9 cellular contexts compared by ENCODE assay signal in genomic region chr3:42880601-42881451, GRCh38. TPM values are rescaled to one million over a fixed set of nuclear protein-coding genes. Genes with fewer than 3 reads are reported as not detected.
A peak's percentile ranks its signal among the peaks of the same experiment; 100 is the strongest.
DNase-seq lines count a peak whose midpoint lies in the region; ATAC-seq and TF ChIP-seq lines count a peak whose summit lies in the region.
"Had no signal": no experiment of that assay in that cellular context is flagged by ENCODE, and none has a peak within 500 bp of the region (broad histone marks: within the 10 kb centered on the region; RNA-seq: fewer than 3 reads in every experiment).

No MANE protein-coding gene starts in this region.

- no peak overlapping the region for H3K4me3 ChIP-seq in endocrine pancreas (ENCODE audit: control insufficient read depth, insufficient read depth, low read length)

- peak; percentile 89 for TF ChIP-seq CTCF in CD4-positive, alpha-beta T cell (IDR thresholded peaks at IDR 0.05)

- H3K27me3 Mint-ChIP-seq in CD4-positive, alpha-beta T cell = no peaks in the 10 kb centered on the region

- H3K27ac ChIP-seq in CD4-positive, alpha-beta T cell (ENCODE audit: low read depth, low read length) = peak overlapping the region; percentile 13

- no peaks in the 10 kb centered on the region for H3K4me1 ChIP-seq in endocrine pancreas (ENCODE audit: control insufficient read depth, insufficient read depth, low read length)

- peak overlapping the region; percentile 78 for H3K4me3 Mint-ChIP-seq in CD4-positive, alpha-beta T cell

- H3K36me3 ChIP-seq in endocrine pancreas (ENCODE audit: control insufficient read depth, insufficient read depth, low read length) = no peaks in the 10 kb centered on the region

- peak overlapping the region; percentile 73 for H3K9ac ChIP-seq in endocrine pancreas (ENCODE audit: control insufficient read depth, insufficient read depth, low read length)

- H3K9me3 ChIP-seq in CD4-positive, alpha-beta T cell (ENCODE audit: control insufficient read depth, low read length) = no peaks in the 10 kb centered on the region
- H3K9me3 ChIP-seq in endocrine pancreas (ENCODE audit: control insufficient read depth, low read length) = no peaks in the 10 kb centered on the region

- H3K4me1 Mint-ChIP-seq in CD4-positive, alpha-beta T cell (ENCODE audit: low read depth) = peaks cover 17% of the 10 kb centered on the region

- intact Hi-C loops in CD4-positive, alpha-beta T cell (cut with DNase I, micrococcal nuclease) = loop anchor here (1.0 to 10.0 kb wide), 6 partner anchors 48 to 379 kb away; partner anchors contain the start of genes SEC22C (in 1 of the 2) and VIPR1 (in 1 of the 2)

- H3K36me3 Mint-ChIP-seq in CD4-positive, alpha-beta T cell (ENCODE audit: low read depth) = no peaks in the 10 kb centered on the region

- DNase-seq in CD4-positive, alpha-beta T cell = peak; percentile 73 to 86 (median 80)
- DNase-seq in NCI-H82 (lab: John Stamatoyannopoulos, UW) = peak; percentile 91
- peak; percentile 70 to 78 for DNase-seq in activated CD8-positive, alpha-beta memory T cell treated with anti-CD3 and anti-CD28 coated beads for 1 hour (ENCODE audit: extremely low read depth in 1 of 2, low read depth in 1 of 2)
- DNase-seq in mesenteric fat pad (ENCODE audit: low spot score) = peak; percentile 95
- DNase-seq in stimulated activated CD8-positive, alpha-beta memory T cell treated with anti-CD3 and anti-CD28 coated beads, Interleukin-12 subunit alpha, Interleukin-12 subunit beta, amount 100 ng/mL, for 4 hours (ENCODE audit: low read depth) = peak; percentile 77

- peak overlapping the region; percentile 69 for H3K27ac Mint-ChIP-seq in CD4-positive, alpha-beta T cell

- peaks cover 6% of the 10 kb centered on the region for H3K27me3 ChIP-seq in CD4-positive, alpha-beta T cell (ENCODE audit: control insufficient read depth, insufficient read depth, low read length)
- H3K27me3 ChIP-seq in endocrine pancreas (ENCODE audit: control insufficient read depth, insufficient read depth, low read length) = peaks cover 2% of the 10 kb centered on the region

- POLR2A ChIA-PET in CD4-positive, alpha-beta T cell (lab: Charles Lee) = interaction anchor here (0.6 to 1.5 kb wide), 5 partner anchors 9 to 378 kb away, joined by 3 to 5 read pairs (median 4); partner anchors contain the start of gene VIPR1

- peak; percentile 98 for ATAC-seq in CD4-positive, alpha-beta T cell (ENCODE audit: poor library complexity)
- ATAC-seq in GM19372 (IDR thresholded peaks at IDR 0.05; ENCODE audit: low read depth, unreplicated experiment) (peak; percentile 99), HG03520 (IDR thresholded peaks at IDR 0.05; ENCODE audit: unreplicated experiment) (peak; percentile 98)

- no peaks in the 10 kb centered on the region for H3K9me3 Mint-ChIP-seq in CD4-positive, alpha-beta T cell

- CTCF ChIA-PET in CD4-positive, alpha-beta T cell (lab: Charles Lee) = interaction anchor here (0.7 to 2.2 kb wide), 11 partner anchors 9 to 132 kb away, joined by 3 to 13 read pairs (median 4); no protein-coding TSS in a partner anchor

RNA-seq across cellular contexts. Expression of gene CYP8B1, which starts 5.1 kb away (rescaled TPM):
- not detected for total RNA-seq in CD4-positive, alpha-beta T cell
- not detected for total RNA-seq in mesenteric fat pad
- total RNA-seq: subcutaneous adipose tissue had no signal

RNA-seq across cellular contexts. Expression of gene ZNF662, which starts 25.1 kb away (rescaled TPM):
- total RNA-seq in CD4-positive, alpha-beta T cell = 1 to 10 TPM; 2.5 to 2.7 TPM
- 5.7 TPM for total RNA-seq in mesenteric fat pad
